Comparison of ENCODE assay signal across 23 cellular contexts in genomic region chr2:58939388-58939787, GRCh38.
DNase-seq lines count a peak whose midpoint lies in the region; ATAC-seq and TF ChIP-seq lines count a peak whose summit lies in the region.
"Had no signal": no experiment of that assay in that cellular context is flagged by ENCODE, and none has a peak within 500 bp of the region (broad histone marks: within the 10 kb centered on the region; RNA-seq: fewer than 3 reads in every experiment).

No MANE protein-coding gene starts in this region.

- no peak overlapping the region for H3K23ac ChIP-seq in mesendoderm (ENCODE audit: low read length)

- no peaks in the 10 kb centered on the region for H3K36me3 Mint-ChIP-seq in Caco-2 (ENCODE audit: insufficient read depth, unreplicated experiment)
- H3K36me3 Mint-ChIP-seq: activated naive CD8-positive, alpha-beta T cell had no signal

- no peaks in the 10 kb centered on the region for H3K79me1 ChIP-seq in mesendoderm (ENCODE audit: low read length)

- no peak for TF ChIP-seq POLR2A in heart left ventricle (IDR thresholded peaks at IDR 0.05)

- H3K4me2 ChIP-seq in mesendoderm (ENCODE audit: low read length): no peak overlapping the region

- H3K4ac ChIP-seq in mesendoderm (ENCODE audit: low read depth, low read length): no peak overlapping the region

- H4K5ac ChIP-seq in mesendoderm (ENCODE audit: low read length): no peak overlapping the region

- peaks cover 2% of the 10 kb centered on the region for H3K27me3 Mint-ChIP-seq in Caco-2 (ENCODE audit: insufficient read depth, unreplicated experiment)
- H3K27me3 Mint-ChIP-seq: activated naive CD8-positive, alpha-beta T cell had no signal

- CTCF ChIA-PET in BJ (lab: Yijun Ruan, JAX) (interaction anchor here (0.8 kb wide), 1 partner anchor 447 kb away, joined by 4 read pairs; no protein-coding TSS in a partner anchor), Caco-2 (lab: Charles Lee) (no interaction called here)

- H2BK5ac ChIP-seq in mesendoderm (ENCODE audit: low read length): no peak overlapping the region

- no peaks in the 10 kb centered on the region for H3K36me3 ChIP-seq in BJ (ENCODE audit: control insufficient read depth, insufficient read depth, low read length)
- no peaks in the 10 kb centered on the region for H3K36me3 ChIP-seq in mesendoderm (ENCODE audit: control insufficient read depth, insufficient read depth, low read length)
- no peaks in the 10 kb centered on the region for H3K36me3 ChIP-seq in Caco-2 (ENCODE audit: control insufficient read depth, insufficient read depth, low read length)
- no peaks in the 10 kb centered on the region for H3K36me3 ChIP-seq in heart left ventricle
- H3K36me3 ChIP-seq: pancreas, thoracic aorta, WERI-Rb-1 had no signal

- H3K56ac ChIP-seq in mesendoderm (ENCODE audit: low read length): no peak overlapping the region

- no peak overlapping the region for H2BK15ac ChIP-seq in mesendoderm (replicated peaks; ENCODE audit: low read depth)

- H3K27ac ChIP-seq in mesendoderm (ENCODE audit: low read depth, low read length): no peak overlapping the region
- no peak overlapping the region for H3K27ac ChIP-seq in substantia nigra (ENCODE audit: low read depth, low read length, poor library complexity, severe bottlenecking)
- H3K27ac ChIP-seq in heart left ventricle: no peak overlapping the region
- H3K27ac ChIP-seq: C4-2B, pancreas, thoracic aorta, WERI-Rb-1 had no signal

- H3K4me3 ChIP-seq in BJ (ENCODE audit: low read depth, low read length): no peak overlapping the region
- H3K4me3 ChIP-seq in choroid plexus epithelial cell (ENCODE audit: low read depth, low read length): no peak overlapping the region
- no peak overlapping the region for H3K4me3 ChIP-seq in mesendoderm (ENCODE audit: low read length)
- no peak overlapping the region for H3K4me3 ChIP-seq in Caco-2 (ENCODE audit: low read depth, low read length)
- H3K4me3 ChIP-seq in heart left ventricle: no peak overlapping the region
- H3K4me3 ChIP-seq: pancreas, thoracic aorta had no signal

- no peak for ATAC-seq in heart left ventricle
- ATAC-seq: activated CD8-positive, alpha-beta T cell treated with anti-CD3 and anti-CD28 coated beads, Interleukin-2, amount 10 ng/mL, durations not matched to agents 7 days and 5 days; pancreas had no signal

- POLR2A ChIA-PET in BJ (lab: Charles Lee): no interaction called here
- POLR2A ChIA-PET in Caco-2 (lab: Charles Lee): no interaction called here

- no peaks in the 10 kb centered on the region for H3K79me2 ChIP-seq in mesendoderm (ENCODE audit: control insufficient read depth, insufficient read depth, low read length)

- H2BK120ac ChIP-seq in mesendoderm (ENCODE audit: low read depth, low read length): no peak overlapping the region

- H3K9me3 Mint-ChIP-seq in Caco-2 (ENCODE audit: unreplicated experiment): peaks cover 15% of the 10 kb centered on the region

- H3K4me1 Mint-ChIP-seq in Caco-2 (ENCODE audit: low read depth, unreplicated experiment): no peaks in the 10 kb centered on the region

- no peak overlapping the region for H3K18ac ChIP-seq in mesendoderm (ENCODE audit: low read length)

- no TSS peak for BruUV-seq in Caco-2 (replicated peaks; lab: Mats Ljungman, UMichigan)

- DNase-seq in BJ (ENCODE audit: low read depth): peak; percentile 55
- peak; percentile 7 for DNase-seq in M059J (ENCODE audit: low read depth)
- DNase-seq in choroid plexus epithelial cell (ENCODE audit: low read depth): peak; percentile 92
- peak; percentile 44 for DNase-seq in mesendoderm
- DNase-seq in substantia nigra (lab: John Stamatoyannopoulos, UW): no peak
- DNase-seq in Caco-2: no peak
- DNase-seq in C1 segment of cervical spinal cord (lab: John Stamatoyannopoulos, UW): no peak
- no peak for DNase-seq in heart left ventricle
- DNase-seq: activated CD8-positive, alpha-beta T cell treated with anti-CD3 and anti-CD28 coated beads, Interleukin-2, amount 10 ng/mL, durations not matched to agents 7 days and 5 days; activated T-cell treated with anti-CD3 and anti-CD28 coated beads, Interleukin-2, amount 50 U/mL, for 48 hours; caudate nucleus; DMS79; effector CD8-positive, alpha-beta T cell; NCI-H187 treated with DMSO at 0.1 percent for 48 hours; NK-92 treated with Interleukin-12 subunit alpha and Interleukin-12 subunit beta, amount 100 ng/mL, for 24 hours; pancreas; stimulated activated CD4-positive, alpha-beta T cell treated with anti-CD3 and anti-CD28 coated beads, Interleukin-4, amount 100 ng/mL, for 4 hours; stimulated activated CD8-positive, alpha-beta memory T cell treated with anti-CD3 and anti-CD28 coated beads, Interleukin-4, amount 100 ng/mL, for 48 hours; T-helper 1 cell had no signal

- intact Hi-C loops in Caco-2 (cut with micrococcal nuclease; ENCODE audit: unreplicated experiment): no loop called here
- intact Hi-C loops in heart left ventricle (cut with DNase I): no loop called here

- H3K4me3 Mint-ChIP-seq in Caco-2 (ENCODE audit: unreplicated experiment): no peak overlapping the region
- H3K4me3 Mint-ChIP-seq: activated CD8-positive, alpha-beta T cell treated with anti-CD3 and anti-CD28 coated beads, Interleukin-2, amount 10 ng/mL, durations not matched to agents 7 days and 5 days; activated naive CD8-positive, alpha-beta T cell had no signal

- no peak overlapping the region for H2AK5ac ChIP-seq in mesendoderm (ENCODE audit: low read length)

- TF ChIP-seq CTCF in BJ (IDR thresholded peaks at IDR 0.05; ENCODE audit: insufficient read depth, low read depth, low read length) (no peak), choroid plexus epithelial cell (conservative IDR thresholded peaks at IDR 0.05; ENCODE audit: low read depth, low read length) (no peak), Caco-2 (IDR thresholded peaks at IDR 0.05; ENCODE audit: insufficient read depth in 1 of 2, low read depth in 1 of 2, low read length in 1 of 2, severe bottlenecking in 1 of 2, unreplicated experiment in 1 of 2) (no peak), heart left ventricle (IDR thresholded peaks at IDR 0.05) (no peak)

- no peaks in the 10 kb centered on the region for H3K4me1 ChIP-seq in mesendoderm (ENCODE audit: control insufficient read depth, low read depth, low read length)
- H3K4me1 ChIP-seq in Caco-2: no peaks in the 10 kb centered on the region
- no peaks in the 10 kb centered on the region for H3K4me1 ChIP-seq in heart left ventricle
- H3K4me1 ChIP-seq: pancreas had no signal

- H4K8ac ChIP-seq in mesendoderm (ENCODE audit: low read depth, low read length): no peak overlapping the region

- H3K27me3 ChIP-seq in BJ (ENCODE audit: control insufficient read depth, insufficient read depth, low read length) (no peaks in the 10 kb centered on the region), mesendoderm (ENCODE audit: insufficient read depth, low read length, poor library complexity) (no peaks in the 10 kb centered on the region), Caco-2 (replicated peaks; ENCODE audit: control insufficient read depth, insufficient read depth, low read length) (no peaks in the 10 kb centered on the region), heart left ventricle (no peaks in the 10 kb centered on the region)
- H3K27me3 ChIP-seq: pancreas had no signal

- H3K9me3 ChIP-seq in Caco-2: no peaks in the 10 kb centered on the region
- H3K9me3 ChIP-seq in heart left ventricle: peaks cover 0 to 8% (median 0%) of the 10 kb centered on the region in 12 donors
- H3K9me3 ChIP-seq: pancreas, thoracic aorta had no signal

- H3K9ac ChIP-seq in mesendoderm (ENCODE audit: low read length): no peak overlapping the region

- H3K27ac Mint-ChIP-seq in Caco-2 (ENCODE audit: unreplicated experiment): no peak overlapping the region
- H3K27ac Mint-ChIP-seq: activated CD8-positive, alpha-beta T cell treated with anti-CD3 and anti-CD28 coated beads, Interleukin-2, amount 10 ng/mL, durations not matched to agents 7 days and 5 days; activated naive CD8-positive, alpha-beta T cell had no signal

Comparison
In these comparisons a context has a peak if more than half of its experiments do, and no peak if none do; other contexts are left out.
1. DNase-seq: peak in BJ (single experiment), M059J (single experiment), choroid plexus epithelial cell (single experiment) and mesendoderm (single experiment); none in substantia nigra (0 of 49), Caco-2 (0 of 2), C1 segment of cervical spinal cord (0 of 14) and heart left ventricle (0 of 5).